In the genomic region with DNA sequence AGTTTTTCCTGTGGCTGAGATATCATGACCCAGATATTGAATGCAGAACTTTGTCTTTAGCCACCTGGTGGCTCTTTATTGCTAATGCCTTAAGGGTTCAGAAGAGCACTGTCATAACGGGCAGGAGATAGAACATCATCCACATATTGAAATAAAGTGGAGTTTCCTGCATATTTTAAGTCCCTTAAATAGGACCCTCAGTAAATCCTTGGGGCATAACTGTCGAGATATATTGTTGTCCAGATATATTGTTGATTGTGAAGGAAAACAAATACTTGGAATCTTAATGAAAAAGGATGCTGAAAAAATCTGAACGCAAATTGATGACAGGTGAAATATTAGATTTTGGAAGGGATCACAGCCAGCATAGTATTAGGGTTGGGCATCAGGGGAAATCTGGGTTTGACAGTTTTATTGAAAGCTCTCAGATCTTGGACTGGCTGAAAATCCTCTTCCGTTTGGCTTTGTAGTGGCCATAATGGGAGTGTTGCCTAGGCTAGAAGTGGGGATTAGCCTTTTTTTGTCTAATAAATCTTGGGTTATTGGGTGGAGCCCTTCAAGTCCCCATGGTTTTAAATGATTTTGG, we compare ENCODE assay signal across 2 cellular contexts.
TF ChIP-seq lines count a peak whose summit lies in the region.

No MANE protein-coding gene starts in this region.

TF ChIP-seq in HEK293T, 16 proteins besides CTCF, POLR2A, EP300 and RAD21 (continued from another document):
- TF ChIP-seq ARNT (IDR thresholded peaks at IDR 0.05) = no peak
- TF ChIP-seq FOXM1 (IDR thresholded peaks at IDR 0.05; ENCODE audit: borderline replicate concordance) = no peak
- no peak for TF ChIP-seq NFRKB (IDR thresholded peaks at IDR 0.05)
- TF ChIP-seq ELF4 (IDR thresholded peaks at IDR 0.05) = no peak
- no peak for TF ChIP-seq TARDBP (IDR thresholded peaks at IDR 0.05)
- TF ChIP-seq FOXA1 (IDR thresholded peaks at IDR 0.05) = no peak
- TF ChIP-seq CTBP1 (IDR thresholded peaks at IDR 0.05; ENCODE audit: borderline replicate concordance) = no peak

TF ChIP-seq in endothelial cell of umbilical vein, 7 proteins besides CTCF, POLR2A, EP300 and RAD21 (continued from another document):
- TF ChIP-seq POLR2AphosphoS5 (IDR thresholded peaks at IDR 0.05; ENCODE audit: insufficient read depth, low read depth, low read length) (no peak), GATA2 (IDR thresholded peaks at IDR 0.05; ENCODE audit: insufficient read depth, insufficient read length, low read depth, low read length) (no peak)
